1 cellular context compared by ENCODE assay signal in genomic region chr2:221372156-221372870, GRCh38.
TF ChIP-seq lines count a peak whose summit lies in the region.

No MANE protein-coding gene starts in this region.

TF ChIP-seq in GM23338, 12 proteins besides CTCF, POLR2A, EP300 and RAD21 (continued from another document):
- TF ChIP-seq ZNF462 (CRISPR knock-in tag; IDR thresholded peaks at IDR 0.05) (peak; percentile 11; the same call in 1 of the 2 replicates), EZH2 (IDR thresholded peaks at IDR 0.05; ENCODE audit: low read depth, unreplicated experiment) (no peak)
